36 cellular contexts compared by ENCODE assay signal in genomic region chr18:26619350-26619749, GRCh38.
"Had no signal": no experiment of that assay in that cellular context is flagged by ENCODE, and none has a peak within 500 bp of the region (broad histone marks: within the 10 kb centered on the region; RNA-seq: fewer than 3 reads in every experiment).

No MANE protein-coding gene starts in this region.

- DNase-seq: Karpas-422, Kasumi-1, MG63, MM.1S, MV-4-11, NCI-H1048, NCI-H1092, NCI-H1092 treated with DMSO at 0.1 percent for 48 hours, NCI-H1105, NCI-H1105 treated with DMSO at 0.1 percent for 48 hours, NCI-H1417, NCI-H1417 treated with DMSO at 0.1 percent for 48 hours, NCI-H1436, NCI-H1436 treated with DMSO at 0.1 percent for 48 hours, NCI-H146, NCI-H1694, NCI-H1694 treated with DMSO at 0.1 percent for 48 hours, NCI-H187, NCI-H187 treated with DMSO at 0.1 percent for 48 hours, NCI-H1930, NCI-H2029, NCI-H2029 treated with DMSO at 0.1 percent for 48 hours, NCI-H2081, NCI-H2081 treated with DMSO at 0.1 percent for 48 hours, NCI-H2107, NCI-H2171, NCI-H2171 treated with DMSO at 0.1 percent for 48 hours, NCI-H2227 treated with DMSO at 0.1 percent for 48 hours, NCI-H226, NCI-H345, NCI-H446, NCI-H446 treated with DMSO at 0.1 percent for 48 hours, NCI-H510A, NCI-H510A treated with DMSO at 0.1 percent for 48 hours, NCI-H524, NCI-H524 treated with DMSO at 0.1 percent for 48 hours had no signal

- H3K36me3 ChIP-seq: MG63 had no signal

- H3K27me3 ChIP-seq: MG63 had no signal

- H3K9me3 ChIP-seq: MG63 had no signal

- H3K4me3 ChIP-seq: MG63 had no signal
